Comparison of ENCODE assay signal across 21 cellular contexts in genomic region chr5:43608406-43608805, GRCh38.
"Had no signal": no experiment of that assay in that cellular context is flagged by ENCODE, and none has a peak within 500 bp of the region (broad histone marks: within the 10 kb centered on the region; RNA-seq: fewer than 3 reads in every experiment).

No MANE protein-coding gene starts in this region.

- H3K27ac ChIP-seq: sigmoid colon, testis, vagina had no signal

- H3K27ac Mint-ChIP-seq: activated T-helper 2 cell treated with anti-CD3 and anti-CD28 coated beads, Interferon-gamma antibody, Interleukin-2, Interleukin-4, amounts not matched to agents 10 μg/mL and 5 μg/mL and 100 μg/mL, durations not matched to agents 14 hours and 24 hours and 36 hours; T-cell; type B pancreatic cell; WTC11 had no signal

- H3K9me3 Mint-ChIP-seq: T-cell had no signal

- H3K4me3 ChIP-seq: mucosa of descending colon, sigmoid colon, smooth muscle cell, testis, vagina had no signal

- H3K27me3 ChIP-seq: sigmoid colon, testis, vagina had no signal

- H3K27me3 Mint-ChIP-seq: T-cell, type B pancreatic cell had no signal

- DNase-seq: activated naive CD4-positive, alpha-beta T cell treated with Interleukin-2 at 50 U/mL for 16 hours; activated T-cell treated with anti-CD3 and anti-CD28 coated beads, Interleukin-2, amount 50 U/mL, for 1 hour; cortex of kidney; erythroblast; foreskin melanocyte; hypothalamus; mucosa of descending colon; nucleus accumbens; posterior cingulate gyrus; retina; sigmoid colon; stimulated activated CD4-positive, alpha-beta T cell treated with anti-CD3 and anti-CD28 coated beads, Interleukin-15, amount 100 ng/mL, for 24 hours; stimulated activated naive CD4-positive, alpha-beta T cell; T-cell; T-helper 9 cell; testis had no signal

- H3K4me3 Mint-ChIP-seq: T-cell, type B pancreatic cell, WTC11 had no signal

- ATAC-seq: mucosa of descending colon, T-cell had no signal

- H3K9me3 ChIP-seq: mucosa of descending colon, sigmoid colon, testis, vagina had no signal

- H3K4me2 ChIP-seq: smooth muscle cell had no signal
